Comparison of ENCODE assay signal across 21 cellular contexts in genomic region chr6:159456349-159456748, GRCh38.
"Had no signal": no experiment of that assay in that cellular context is flagged by ENCODE, and none has a peak within 500 bp of the region (broad histone marks: within the 10 kb centered on the region; RNA-seq: fewer than 3 reads in every experiment).

No MANE protein-coding gene starts in this region.

- H3K36me3 ChIP-seq: tibial nerve had no signal

- FAIRE-seq: bronchial epithelial cell, frontal cortex, keratinocyte had no signal

- ATAC-seq: activated CD4-positive, alpha-beta T cell treated with anti-CD3 and anti-CD28 coated beads for 36 hours; activated T-cell treated with anti-CD3 and anti-CD28 coated beads, Interleukin-2, amount 50 U/mL, for 4 hours; left lobe of liver had no signal

- H3K27me3 ChIP-seq: tibial nerve had no signal

- H3K4me3 ChIP-seq: tibial nerve had no signal

- DNase-seq: activated B cell treated with CpG ODN at 0.5 μM for 24 hours; activated CD4-positive, alpha-beta T cell treated with anti-CD3 and anti-CD28 coated beads for 36 hours; activated CD4-positive, alpha-beta T cell treated with anti-CD3 and anti-CD28 coated beads, Interleukin-2, amount 50 U/mL, for 4 hours; activated CD8-positive, alpha-beta memory T cell treated with anti-CD3 and anti-CD28 coated beads for 24 hours; activated CD8-positive, alpha-beta memory T cell treated with anti-CD3 and anti-CD28 coated beads, Interleukin-2, amount 50 U/mL, for 4 hours; activated naive CD4-positive, alpha-beta T cell treated with Interleukin-2 at 50 U/mL for 16 hours; activated naive CD8-positive, alpha-beta T cell treated with anti-CD3 and anti-CD28 coated beads for 36 hours; activated T-cell treated with anti-CD3 and anti-CD28 coated beads, Interleukin-2, amount 50 U/mL, for 4 hours; amygdala; cortex of kidney; mammary epithelial cell; midbrain; retina; stimulated activated CD4-positive, alpha-beta T cell treated with anti-CD3 and anti-CD28 coated beads, Interleukin-12 subunit alpha, Interleukin-12 subunit beta, amount 100 ng/mL, for 4 hours; stimulated activated naive CD8-positive, alpha-beta T cell treated with anti-CD3 and anti-CD28 coated beads, Interleukin-15, amount 100 ng/mL, for 72 hours; T-helper 1 cell had no signal

- H3K9me3 ChIP-seq: tibial nerve had no signal
